ENCODE assay signal across 10 cellular contexts in the genomic region with DNA sequence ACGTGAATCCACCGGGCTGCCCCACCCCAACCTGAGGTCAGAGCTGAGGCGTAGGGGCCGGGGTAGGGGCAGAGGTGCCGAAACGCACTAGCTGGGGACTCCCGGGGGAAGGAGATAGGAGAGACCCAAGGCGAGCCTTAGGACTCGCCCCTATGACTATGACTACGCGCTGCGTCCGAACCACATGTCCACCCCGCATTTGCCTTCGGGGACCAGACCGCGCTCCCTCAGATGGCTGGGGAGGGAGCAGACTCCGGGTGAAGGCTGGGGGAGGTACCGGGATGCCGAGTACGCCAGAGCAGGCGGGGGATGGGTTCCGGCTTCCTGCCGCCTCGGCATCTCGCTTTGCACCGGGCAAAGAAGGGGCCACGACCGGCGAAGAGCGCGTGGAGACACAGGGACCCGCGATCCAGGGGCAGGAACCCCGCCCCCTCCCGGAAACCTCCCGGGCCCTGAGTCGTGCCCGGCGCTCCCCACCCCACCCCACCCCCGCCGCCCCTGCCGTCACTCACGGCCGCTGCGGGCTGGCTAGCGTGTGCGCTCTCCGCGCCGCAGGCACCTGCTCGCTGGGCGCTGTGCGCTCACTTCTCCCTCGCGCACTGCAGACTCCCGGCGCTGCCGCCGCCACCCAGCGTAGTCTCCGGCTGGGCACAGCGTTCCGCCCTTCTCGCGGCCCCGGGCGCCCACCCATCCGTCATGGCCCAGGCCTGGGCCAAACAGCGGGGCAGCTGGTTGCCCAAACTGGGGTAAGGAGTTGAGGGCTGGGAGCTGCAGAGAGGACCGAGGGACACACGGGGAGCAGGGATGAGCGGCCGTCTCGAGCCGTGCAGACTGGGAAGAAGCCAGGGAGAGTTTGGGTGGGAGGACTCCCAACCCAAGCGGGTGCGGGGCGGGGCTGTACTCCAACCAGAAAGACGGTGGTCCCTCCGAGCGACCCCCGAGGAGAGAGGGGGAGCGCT. TPM values are rescaled to one million over a fixed set of nuclear protein-coding genes. Genes with fewer than 3 reads are reported as not detected.
A peak's percentile ranks its signal among the peaks of the same experiment; 100 is the strongest.
DNase-seq lines count a peak whose midpoint lies in the region; ATAC-seq, FAIRE-seq and TF ChIP-seq lines count a peak whose summit lies in the region.
"Had no signal": no experiment of that assay in that cellular context is flagged by ENCODE, and none has a peak within 500 bp of the region (broad histone marks: within the 10 kb centered on the region; RNA-seq: fewer than 3 reads in every experiment).

No MANE protein-coding gene starts in this region.

- in situ Hi-C loops in GM13977 (cut with MboI; ENCODE audit: low pct_unique_long_range_greater_than_20kb, low sequenced_read_pairs, unreplicated experiment) = no loop called here

- FAIRE-seq in frontal cortex (lab: Jason Lieb, UNC) = no peak

- ATAC-seq in HG03457 (IDR thresholded peaks at IDR 0.05; ENCODE audit: unreplicated experiment) (no peak), HG02798 (IDR thresholded peaks at IDR 0.05; ENCODE audit: poor library complexity, unreplicated experiment) (no peak)
- ATAC-seq: sciatic nerve had no signal

- H3K27me3 ChIP-seq in H7 (ENCODE audit: control insufficient read depth, insufficient read depth, low read length) = peaks cover 76% of the 10 kb centered on the region

- no peaks in the 10 kb centered on the region for H3K36me3 ChIP-seq in H7 (replicated peaks; ENCODE audit: control insufficient read depth, insufficient read depth, low read length)

- no peak for TF ChIP-seq CTCF in GM13977 (IDR thresholded peaks at IDR 0.05; ENCODE audit: extremely low read depth, insufficient read depth, missing control alignments)

- H3K4me3 ChIP-seq in H7 (ENCODE audit: insufficient read depth, low read depth, low read length) = peak overlapping the region; percentile 54

- DNase-seq in H7 (peak; percentile 89), NCI-H2227 treated with DMSO at 0.1 percent for 48 hours (lab: John Stamatoyannopoulos, UW) (peak; percentile 55), frontal cortex (ENCODE audit: low spot score in 2 of 2) (peak; percentile 72 to 78), pons (ENCODE audit: low spot score) (peak; percentile 53), GM13977 (ENCODE audit: low spot score) (no peak)
- DNase-seq: NCI-H774; stimulated activated naive CD4-positive, alpha-beta T cell treated with Interleukin-2 at 50 U/mL for 16 hours had no signal

RNA-seq across cellular contexts. Expression of a gene that starts 0.6 kb away (rescaled TPM):
- total RNA-seq in H7 (2014; rRNA removed; shearing (Covaris generic)) = 0.48 and 0.96 TPM in 2 replicates
- total RNA-seq in frontal cortex = 28.9 TPM
- total RNA-seq: sciatic nerve had no signal

Comparison
In these comparisons a context has a peak if more than half of its experiments do, and no peak if none do; other contexts are left out.
1. RNA of a gene that starts 0.6 kb away (total RNA-seq): 28.9 TPM in frontal cortex (single experiment); 0.48 to 0.96 TPM in H7; every median in the first group is over 10 times any median in the second.